Comparison of ENCODE assay signal across 9 cellular contexts in genomic region chr17:16419074-16419928, GRCh38. TPM values are rescaled to one million over a fixed set of nuclear protein-coding genes. Genes with fewer than 3 reads are reported as not detected.
A peak's percentile ranks its signal among the peaks of the same experiment; 100 is the strongest.
DNase-seq lines count a peak whose midpoint lies in the region; ATAC-seq and TF ChIP-seq lines count a peak whose summit lies in the region.
"Had no signal": no experiment of that assay in that cellular context is flagged by ENCODE, and none has a peak within 500 bp of the region (broad histone marks: within the 10 kb centered on the region; RNA-seq: fewer than 3 reads in every experiment).

No MANE protein-coding gene starts in this region.

- peak overlapping the region; percentile 17; the same call in 1 of the 2 replicates for H3K4me3 ChIP-seq in BLaER1

- H3K4me2 ChIP-seq in BLaER1: peak overlapping the region; percentile 99

- peaks cover 26% of the 10 kb centered on the region for H3K36me3 ChIP-seq in BLaER1

- no peaks in the 10 kb centered on the region for H3K9me3 ChIP-seq in BLaER1

- H3K27ac ChIP-seq in BLaER1 (peak overlapping the region; percentile 64), foreskin keratinocyte (peak overlapping the region; percentile 32)

- H3K9ac ChIP-seq in BLaER1: no peak overlapping the region

- no peak for TF ChIP-seq CTCF in foreskin keratinocyte (conservative IDR thresholded peaks at IDR 0.05)

- ATAC-seq in GM21447 (IDR thresholded peaks at IDR 0.05; ENCODE audit: unreplicated experiment): peak; percentile 43
- peak; percentile 86 for ATAC-seq in foreskin keratinocyte
- no peak for ATAC-seq in HG03571 (IDR thresholded peaks at IDR 0.05; ENCODE audit: unreplicated experiment)

- H4K20me1 ChIP-seq in BLaER1: peaks cover 17% of the 10 kb centered on the region

- H3K27me3 ChIP-seq in BLaER1: no peaks in the 10 kb centered on the region
- no peaks in the 10 kb centered on the region for H3K27me3 ChIP-seq in foreskin keratinocyte

- peak; percentile 75 for DNase-seq in NCI-H187 (lab: John Stamatoyannopoulos, UW)
- DNase-seq in activated T-cell treated with anti-CD3 and anti-CD28 coated beads, Interleukin-2, amount 50 U/mL, for 48 hours: peak; percentile 74 to 80
- peak in 1 of 2 donors; percentile 80 for DNase-seq in foreskin keratinocyte
- peak in 2 of 3 donors; percentile 23 to 26 for DNase-seq in stimulated activated CD4-positive, alpha-beta T cell treated with anti-CD3 and anti-CD28 coated beads, TNF-alpha, amount 100 ng/mL, for 1 hour (ENCODE audit: low read depth in 3 of 3, low spot score in 1 of 3)
- DNase-seq in GDM1 (lab: John Stamatoyannopoulos, UW): no peak

- H3K4me1 ChIP-seq in BLaER1: peaks cover 61% of the 10 kb centered on the region
- H3K4me1 ChIP-seq in foreskin keratinocyte: peaks cover 24% of the 10 kb centered on the region

RNA-seq across cellular contexts. Expression of gene TRPV2, which starts 3.9 kb away (rescaled TPM):
- total RNA-seq in foreskin keratinocyte: 0.24 and 0.25 TPM in 2 replicates
- 0.10 and 0.11 TPM in 2 replicates for polyA plus RNA-seq in foreskin keratinocyte
- polyA plus RNA-seq: neural cell had no signal

RNA-seq across cellular contexts. Expression of gene UBB, which starts 38.4 kb away (rescaled TPM):
- 901 and 1,008 TPM in 2 replicates for total RNA-seq in foreskin keratinocyte
- 904 and 979 TPM in 2 replicates for polyA plus RNA-seq in foreskin keratinocyte
